Comparison of ENCODE assay signal across 9 cellular contexts in genomic region chr9:124839612-124840299, GRCh38. TPM values are rescaled to one million over a fixed set of nuclear protein-coding genes. Genes with fewer than 3 reads are reported as not detected.
DNase-seq lines count a peak whose midpoint lies in the region; ATAC-seq and TF ChIP-seq lines count a peak whose summit lies in the region.
"Had no signal": no experiment of that assay in that cellular context is flagged by ENCODE, and none has a peak within 500 bp of the region (broad histone marks: within the 10 kb centered on the region; RNA-seq: fewer than 3 reads in every experiment).

No MANE protein-coding gene starts in this region.

- intact Hi-C loops in mammary epithelial cell (cut with micrococcal nuclease), result no loop called here
- intact Hi-C loops in naive thymus-derived CD4-positive, alpha-beta T cell (cut with micrococcal nuclease), result no loop called here
- intact Hi-C loops in vagina (cut with DNase I), result loop anchor here (5.0 kb wide), 1 partner anchor 67 kb away; the partner anchor contains the start of gene NR6A1

- in situ Hi-C loops in mammary epithelial cell (cut with MboI; ENCODE audit: low sequenced_read_pairs in 2 of 2), result no loop called here

- H3K4me2 ChIP-seq in mammary epithelial cell (ENCODE audit: insufficient read depth, low read depth, low read length), result no peak overlapping the region

- no peak overlapping the region for H3K27ac ChIP-seq in mammary epithelial cell (ENCODE audit: insufficient read depth, low read depth, low read length)
- H3K27ac ChIP-seq in naive thymus-derived CD4-positive, alpha-beta T cell (ENCODE audit: low read depth, low read length), result no peak overlapping the region
- no peak overlapping the region for H3K27ac ChIP-seq in vagina
- H3K27ac ChIP-seq: SK-N-MC had no signal

- H3K27me3 Mint-ChIP-seq in naive thymus-derived CD4-positive, alpha-beta T cell, result peaks cover 17 to 31% (median 24%) of the 10 kb centered on the region in 5 donors

- H3K36me3 ChIP-seq in mammary epithelial cell (ENCODE audit: insufficient read depth, low read length) (no peaks in the 10 kb centered on the region), vagina (no peaks in the 10 kb centered on the region)
- no peaks in the 10 kb centered on the region for H3K36me3 ChIP-seq in naive thymus-derived CD4-positive, alpha-beta T cell (ENCODE audit: control insufficient read depth in 2 of 3, insufficient read depth in 3 of 3, low read length in 3 of 3)

- H3K27ac Mint-ChIP-seq in naive thymus-derived CD4-positive, alpha-beta T cell, result no peak overlapping the region

- peak; percentile 41 for ATAC-seq in naive thymus-derived CD4-positive, alpha-beta T cell
- ATAC-seq in HG03520 (IDR thresholded peaks at IDR 0.05; ENCODE audit: unreplicated experiment), result no peak
- no peak for ATAC-seq in HG02973 (IDR thresholded peaks at IDR 0.05; ENCODE audit: unreplicated experiment)
- no peak for ATAC-seq in GM19397 (IDR thresholded peaks at IDR 0.05; ENCODE audit: unreplicated experiment)

- no peaks in the 10 kb centered on the region for H3K27me3 ChIP-seq in mammary epithelial cell (ENCODE audit: insufficient read depth, low read length)
- peaks cover 0 to 3% of the 10 kb centered on the region in 2 donors for H3K27me3 ChIP-seq in naive thymus-derived CD4-positive, alpha-beta T cell (ENCODE audit: control insufficient read depth in 2 of 2, insufficient read depth in 2 of 2, low read length in 2 of 2)
- no peaks in the 10 kb centered on the region for H3K27me3 ChIP-seq in vagina

- WGBS in mammary epithelial cell (ENCODE audit: low coverage, missing lambda C conversion rate), result 78% methylated on average over 8 of the region's 12 CpGs

- H3K9ac ChIP-seq in mammary epithelial cell (ENCODE audit: insufficient read depth, low read length), result no peak overlapping the region

- dilution Hi-C loops in mammary epithelial cell (cut with HindIII; ENCODE audit: low sequenced_read_pairs), result loop anchor here (5.0 kb wide), 1 partner anchor 42 kb away; no protein-coding TSS in a partner anchor

- H3K9me3 ChIP-seq in mammary epithelial cell (replicated peaks; ENCODE audit: insufficient read depth, low read length), result no peaks in the 10 kb centered on the region
- no peaks in the 10 kb centered on the region for H3K9me3 ChIP-seq in naive thymus-derived CD4-positive, alpha-beta T cell (ENCODE audit: control insufficient read depth in 2 of 3, low read length in 3 of 3)
- H3K9me3 ChIP-seq in vagina, result no peaks in the 10 kb centered on the region

- H3K79me2 ChIP-seq in mammary epithelial cell (ENCODE audit: insufficient read depth, low read length), result no peaks in the 10 kb centered on the region

- POLR2A ChIA-PET in naive thymus-derived CD4-positive, alpha-beta T cell (lab: Charles Lee), result no interaction called here

- H3K4me3 ChIP-seq in mammary epithelial cell (replicated peaks in 1 of 3; ENCODE audit: insufficient read depth in 1 of 3, low read depth in 2 of 3, low read length in 3 of 3) (no peak overlapping the region), vagina (no peak overlapping the region)
- no peak overlapping the region for H3K4me3 ChIP-seq in naive thymus-derived CD4-positive, alpha-beta T cell (ENCODE audit: low read length)
- H3K4me3 ChIP-seq: SK-N-MC had no signal

- DNase-seq in DMS 273 treated with DMSO at 0.1 percent for 48 hours (lab: John Stamatoyannopoulos, UW), result peak; percentile 41
- DNase-seq in M059J (ENCODE audit: low read depth), result peak; percentile 34
- no peak for DNase-seq in mammary epithelial cell
- DNase-seq in naive thymus-derived CD4-positive, alpha-beta T cell, result no peak
- DNase-seq in vagina (ENCODE audit: extremely low spot score in 2 of 2), result no peak

- no peaks in the 10 kb centered on the region for H3K36me3 Mint-ChIP-seq in naive thymus-derived CD4-positive, alpha-beta T cell

- peaks cover 0 to 2% (median 0%) of the 10 kb centered on the region in 11 donors for H3K9me3 Mint-ChIP-seq in naive thymus-derived CD4-positive, alpha-beta T cell

- peak overlapping the region in 1 of 10 donors; percentile 13 for H3K4me3 Mint-ChIP-seq in naive thymus-derived CD4-positive, alpha-beta T cell

- peak; percentile 50 to 54 for TF ChIP-seq CTCF in mammary epithelial cell (conservative IDR thresholded peaks at IDR 0.05 in 1 of 2, IDR thresholded peaks at IDR 0.05 in 1 of 2; ENCODE audit: extremely low read depth in 1 of 2, insufficient read depth in 1 of 2, low read depth in 1 of 2, low read length in 2 of 2)
- peak in 1 of 3 experiments; percentile 20 for TF ChIP-seq CTCF in vagina (IDR thresholded peaks at IDR 0.05)

- no peak for TF ChIP-seq POLR2A in vagina (IDR thresholded peaks at IDR 0.05)

- CTCF ChIA-PET in mammary epithelial cell (lab: Charles Lee; ENCODE audit: low non-redundant PET), result interaction anchor here (0.6 to 1.2 kb wide), 3 partner anchors 21 to 146 kb away, joined by 3 to 6 read pairs (median 4); no protein-coding TSS in a partner anchor
- CTCF ChIA-PET in naive thymus-derived CD4-positive, alpha-beta T cell (lab: Charles Lee), result interaction anchor here (0.8 kb wide), 1 partner anchor 12 kb away, joined by 3 read pairs; no protein-coding TSS in a partner anchor

- H4K20me1 ChIP-seq in mammary epithelial cell (ENCODE audit: insufficient read depth, low read length), result no peaks in the 10 kb centered on the region

- BruUV-seq in mammary epithelial cell (replicated peaks; lab: Mats Ljungman, UMichigan), result no TSS peak

- H2AFZ ChIP-seq in mammary epithelial cell (ENCODE audit: low read depth, low read length), result no peak overlapping the region

- H3K4me1 Mint-ChIP-seq in naive thymus-derived CD4-positive, alpha-beta T cell, result peaks cover 0 to 2% (median 0%) of the 10 kb centered on the region in 7 donors

- H3K4me1 ChIP-seq in mammary epithelial cell (ENCODE audit: insufficient read depth, low read length) (peaks cover 8% of the 10 kb centered on the region), vagina (peaks cover 8% of the 10 kb centered on the region)
- no peaks in the 10 kb centered on the region for H3K4me1 ChIP-seq in naive thymus-derived CD4-positive, alpha-beta T cell (ENCODE audit: control insufficient read depth in 2 of 2, insufficient read depth in 2 of 2, low read length in 2 of 2)

RNA-seq across cellular contexts. Expression of gene WDR38, which starts 13.5 kb away (rescaled TPM):
- not detected in 2 replicates for total RNA-seq in M059J (2014; rRNA removed; shearing (Covaris generic))
- total RNA-seq in mammary epithelial cell (not detected), vagina (not detected)
- not detected for polyA plus RNA-seq in mammary epithelial cell
- polyA minus RNA-seq in mammary epithelial cell, result not detected
- not detected for total RNA-seq in naive thymus-derived CD4-positive, alpha-beta T cell
- polyA plus RNA-seq in naive thymus-derived CD4-positive, alpha-beta T cell, result not detected

RNA-seq across cellular contexts. Expression of gene RPL35, which starts 22.0 kb away (rescaled TPM):
- total RNA-seq in M059J (2014; rRNA removed; shearing (Covaris generic)), result 2,121 and 2,222 TPM in 2 replicates
- total RNA-seq in mammary epithelial cell (1,000 to 10,000 TPM; 1,457 to 1,657 TPM), vagina (1,925 TPM)
- 2,723 TPM for polyA plus RNA-seq in mammary epithelial cell
- 1,172 TPM for polyA minus RNA-seq in mammary epithelial cell
- total RNA-seq in naive thymus-derived CD4-positive, alpha-beta T cell, result 1,000 to 10,000 TPM; 1,415 to 1,987 (median 1,778) TPM
- polyA plus RNA-seq in naive thymus-derived CD4-positive, alpha-beta T cell, result 1,000 to 10,000 TPM; 2,038 to 2,135 TPM

RNA-seq across cellular contexts. Expression of gene ARPC5L, which starts 22.2 kb away (rescaled TPM):
- 43.9 and 54.1 TPM in 2 replicates for total RNA-seq in M059J (2014; rRNA removed; shearing (Covaris generic))
- total RNA-seq in mammary epithelial cell (10 to 100 TPM; 21.2 to 79.8 TPM), vagina (28.5 TPM)
- polyA plus RNA-seq in mammary epithelial cell, result 76.4 TPM
- 46.6 TPM for polyA minus RNA-seq in mammary epithelial cell
- 10 to 100 TPM; 20.0 to 66.1 (median 33.1) TPM for total RNA-seq in naive thymus-derived CD4-positive, alpha-beta T cell
- polyA plus RNA-seq in naive thymus-derived CD4-positive, alpha-beta T cell, result 10 to 100 TPM; 36.3 to 49.2 TPM

Comparison
In these comparisons a context has a peak if more than half of its experiments do, and no peak if none do; other contexts are left out.
1. DNase-seq: peak in DMS 273 treated with DMSO at 0.1 percent for 48 hours (single experiment) and M059J (single experiment); none in mammary epithelial cell (single experiment), naive thymus-derived CD4-positive, alpha-beta T cell (0 of 9) and vagina (0 of 2).